ENCODE assay signal across 33 cellular contexts in the genomic region with DNA sequence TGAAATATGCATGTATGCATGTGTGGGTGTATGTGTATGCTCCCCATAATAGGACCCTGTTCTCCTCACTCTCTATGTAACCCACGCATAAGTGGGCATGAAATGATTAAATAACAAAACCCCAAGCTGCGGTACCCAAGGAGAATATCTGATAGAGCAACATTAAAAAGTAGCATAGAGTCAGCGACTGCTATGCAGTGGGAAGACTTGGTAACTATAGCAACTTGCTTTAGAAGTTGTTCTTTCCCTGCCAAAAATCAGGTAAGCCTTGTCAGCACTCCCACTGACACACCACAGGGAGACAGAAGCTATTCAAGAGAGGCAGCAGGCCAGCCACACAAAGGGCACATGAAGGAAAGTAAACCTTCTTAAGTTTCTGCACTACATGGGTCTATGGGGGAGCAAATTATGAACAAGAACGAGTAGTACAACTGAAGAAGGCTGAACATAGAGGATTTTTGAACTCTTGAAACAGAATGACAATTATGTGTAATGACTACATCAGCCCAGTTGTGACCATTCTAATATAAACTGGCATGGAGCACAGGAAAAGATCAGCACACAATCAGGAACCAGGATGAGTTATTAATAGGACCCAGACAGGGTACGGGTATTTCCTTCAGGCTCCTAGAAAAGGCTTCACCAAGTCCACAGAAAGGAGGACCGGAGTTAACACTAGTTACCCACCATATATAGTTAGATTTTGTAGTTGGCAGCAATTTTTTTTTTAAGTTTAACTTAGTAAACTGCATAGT.
DNase-seq lines count a peak whose midpoint lies in the region; ATAC-seq, FAIRE-seq and TF ChIP-seq lines count a peak whose summit lies in the region.
"Had no signal": no experiment of that assay in that cellular context is flagged by ENCODE, and none has a peak within 500 bp of the region (broad histone marks: within the 10 kb centered on the region; RNA-seq: fewer than 3 reads in every experiment).

No MANE protein-coding gene starts in this region.

- TF ChIP-seq EP300 in H1 (IDR thresholded peaks at IDR 0.05; ENCODE audit: borderline replicate concordance in 1 of 2, low read depth in 2 of 2, low read length in 2 of 2): no peak

- no peaks in the 10 kb centered on the region for H3K36me3 ChIP-seq in BLaER1 treated with 17β-estradiol and CSF1 and Interleukin-3, amounts not matched to agents 10 nM and 100 nM
- no peaks in the 10 kb centered on the region for H3K36me3 ChIP-seq in H7 (replicated peaks; ENCODE audit: control insufficient read depth, insufficient read depth, low read length)
- H3K36me3 ChIP-seq in H1 (ENCODE audit: control insufficient read depth in 2 of 4, insufficient read depth in 4 of 4, low read length in 3 of 4): no peaks in the 10 kb centered on the region
- H3K36me3 ChIP-seq in tibial artery: no peaks in the 10 kb centered on the region
- no peaks in the 10 kb centered on the region for H3K36me3 ChIP-seq in BE2C
- H3K36me3 ChIP-seq: ascending aorta, gastrocnemius medialis, neutrophil, upper lobe of left lung had no signal

- H3K4me3 Mint-ChIP-seq in osteocyte (ENCODE audit: unreplicated experiment): no peak overlapping the region
- H3K4me3 Mint-ChIP-seq: activated CD4-positive, alpha-beta T cell treated with anti-CD3 and anti-CD28 coated beads, Interleukin-2, amount 10 ng/mL, durations not matched to agents 7 days and 5 days; activated naive CD8-positive, alpha-beta T cell; activated T-helper 17 cell treated with anti-CD3 and anti-CD28 coated beads, Interleukin-2, amount 50 U/mL, for 72 hours; CD4-positive, alpha-beta memory T cell; T-helper 2 cell treated with Interferon-gamma antibody and Interleukin-4, amounts not matched to agents 5 μg/mL and 100 μg/mL, for 36 hours had no signal

- no peak overlapping the region for H3K56ac ChIP-seq in H1 (replicated peaks; ENCODE audit: insufficient read length, low read depth, low read length)

- no peak for TF ChIP-seq CTCF in H1 (IDR thresholded peaks at IDR 0.05; ENCODE audit: control extremely low read depth in 1 of 3, insufficient read depth in 1 of 3, low read depth in 1 of 3, low read length in 3 of 3)
- no peak for TF ChIP-seq CTCF in osteocyte (IDR thresholded peaks at IDR 0.05)
- no peak for TF ChIP-seq CTCF in tibial artery (IDR thresholded peaks at IDR 0.05)
- no peak for TF ChIP-seq CTCF in BE2C (IDR thresholded peaks at IDR 0.05; ENCODE audit: low read depth, low read length)

- no peak overlapping the region for H2BK5ac ChIP-seq in H1 (ENCODE audit: low read depth, low read length)

- TF ChIP-seq RAD21 in H1 (IDR thresholded peaks at IDR 0.05 in 1 of 2, conservative IDR thresholded peaks at IDR 0.05 in 1 of 2; ENCODE audit: low read depth in 2 of 2, low read length in 2 of 2): peak; percentile 15 to 19; a peak in 2 of 4 replicates

- H4K91ac ChIP-seq in H1 (replicated peaks; ENCODE audit: insufficient read length, low read length): no peak overlapping the region

- H3K23me2 ChIP-seq in H1 (ENCODE audit: low read depth, low read length): no peaks in the 10 kb centered on the region

- no peak overlapping the region for H3K4me3 ChIP-seq in BLaER1 treated with 17β-estradiol and CSF1 and Interleukin-3, amounts not matched to agents 10 nM and 100 nM
- H3K4me3 ChIP-seq in H7 (ENCODE audit: insufficient read depth, low read depth, low read length) (no peak overlapping the region), H1 (ENCODE audit: extremely low read depth in 1 of 4, insufficient read depth in 2 of 4, low read depth in 3 of 4, low read length in 4 of 4) (no peak overlapping the region), tibial artery (no peak overlapping the region), BE2C (ENCODE audit: low read depth, low read length) (no peak overlapping the region)
- H3K4me3 ChIP-seq: ascending aorta, gastrocnemius medialis, GM23248, lung, upper lobe of left lung had no signal

- H3K23ac ChIP-seq in H1 (ENCODE audit: insufficient read length): no peak overlapping the region

- H3K9ac ChIP-seq in BLaER1 treated with 17β-estradiol and CSF1 and Interleukin-3, amounts not matched to agents 10 nM and 100 nM: no peak overlapping the region
- no peak overlapping the region for H3K9ac ChIP-seq in H1 (replicated peaks in 1 of 4; ENCODE audit: extremely low read depth in 1 of 4, low read depth in 3 of 4, low read length in 3 of 4)
- H3K9ac ChIP-seq: GM23248 had no signal

- peaks cover 8 to 63% (median 55%) of the 10 kb centered on the region in 10 experiments for H3K4me1 ChIP-seq in BLaER1 treated with 17β-estradiol and CSF1 and Interleukin-3, amounts not matched to agents 10 nM and 100 nM
- H3K4me1 ChIP-seq in H1 (replicated peaks in 1 of 4; ENCODE audit: control insufficient read depth in 3 of 4, insufficient read depth in 4 of 4, low read length in 3 of 4) (peaks cover 0 to 5% (median 0%) of the 10 kb centered on the region in 4 experiments; a peak in 2 of 7 replicates), tibial artery (no peaks in the 10 kb centered on the region), BE2C (no peaks in the 10 kb centered on the region)
- H3K4me1 ChIP-seq: ascending aorta, gastrocnemius medialis, upper lobe of left lung had no signal

- H2BK15ac ChIP-seq in H1 (ENCODE audit: low read length): no peak overlapping the region

- no peaks in the 10 kb centered on the region for H4K20me1 ChIP-seq in BLaER1 treated with 17β-estradiol and CSF1 and Interleukin-3, amounts not matched to agents 10 nM and 100 nM
- peaks cover 0 to 2% of the 10 kb centered on the region in 2 experiments for H4K20me1 ChIP-seq in H1 (replicated peaks in 1 of 2; ENCODE audit: control insufficient read depth in 1 of 2, insufficient read depth in 2 of 2, low read length in 2 of 2)

- H2BK12ac ChIP-seq in H1 (ENCODE audit: low read depth, low read length): no peak overlapping the region

- 77% methylated on average over 6 of the region's 6 CpGs; no CpG with 5 or more reads in 1 of the 2 experiments for WGBS in H1 (ENCODE audit: extremely low coverage in 1 of 2, insufficient coverage in 1 of 2, insufficient read length in 1 of 2, insufficient replicate concordance in 2 of 2, low coverage in 1 of 2, low lambda C conversion rate in 2 of 2, missing lambda C conversion rate in 1 of 2), 2 experiments

- no peak overlapping the region for H4K8ac ChIP-seq in H1 (ENCODE audit: extremely low read depth, insufficient read depth, low read length)

- H3K36me3 Mint-ChIP-seq in osteocyte (ENCODE audit: unreplicated experiment): no peaks in the 10 kb centered on the region
- H3K36me3 Mint-ChIP-seq: activated naive CD8-positive, alpha-beta T cell; CD4-positive, alpha-beta memory T cell had no signal

- H3K27ac Mint-ChIP-seq in osteocyte (ENCODE audit: unreplicated experiment): no peak overlapping the region
- H3K27ac Mint-ChIP-seq: activated CD4-positive, alpha-beta T cell treated with anti-CD3 and anti-CD28 coated beads, Interleukin-2, amount 10 ng/mL, durations not matched to agents 7 days and 5 days; activated naive CD8-positive, alpha-beta T cell; activated T-helper 17 cell treated with anti-CD3 and anti-CD28 coated beads, Interleukin-2, amount 50 U/mL, for 72 hours; CD4-positive, alpha-beta memory T cell; T-helper 2 cell treated with Interferon-gamma antibody and Interleukin-4, amounts not matched to agents 5 μg/mL and 100 μg/mL, for 36 hours had no signal

- no peak overlapping the region for H2BK20ac ChIP-seq in H1 (ENCODE audit: low read length)

- no peak overlapping the region for H3K18ac ChIP-seq in H1 (ENCODE audit: extremely low read depth, low read length)

- no peak overlapping the region for H3K27ac ChIP-seq in BLaER1 treated with 17β-estradiol and CSF1 and Interleukin-3, amounts not matched to agents 10 nM and 100 nM
- H3K27ac ChIP-seq in H1 (ENCODE audit: low read depth, low read length) (no peak overlapping the region), tibial artery (no peak overlapping the region)
- H3K27ac ChIP-seq: ascending aorta, gastrocnemius medialis, GM23248, neutrophil, upper lobe of left lung, VCaP had no signal

- H3K79me1 ChIP-seq in H1 (ENCODE audit: low read depth, low read length): no peaks in the 10 kb centered on the region

- TF ChIP-seq POLR2A in H1 (IDR thresholded peaks at IDR 0.05; ENCODE audit: control extremely low read depth in 1 of 2, low read depth in 2 of 2, low read length in 2 of 2): no peak

- H3K27me3 Mint-ChIP-seq in osteocyte (ENCODE audit: unreplicated experiment): peaks cover 58% of the 10 kb centered on the region

- POLR2A ChIA-PET in H1 (lab: Charles Lee; ENCODE audit: partially characterized antibody): no interaction called here

- intact Hi-C loops in tibial artery (cut with DNase I; ENCODE audit: low total_unique reads): no loop called here

- H3K4me1 Mint-ChIP-seq in osteocyte (ENCODE audit: unreplicated experiment): no peaks in the 10 kb centered on the region
- H3K4me1 Mint-ChIP-seq: activated T-helper 17 cell treated with anti-CD3 and anti-CD28 coated beads, Interleukin-2, amount 50 U/mL, for 72 hours; CD4-positive, alpha-beta memory T cell had no signal

- H2AFZ ChIP-seq in H1 (ENCODE audit: low read length): no peak overlapping the region
- H2AFZ ChIP-seq: GM23248 had no signal

- no peak overlapping the region for H3K14ac ChIP-seq in H1 (ENCODE audit: insufficient read length)

- no peak overlapping the region for H2BK120ac ChIP-seq in H1 (replicated peaks; ENCODE audit: low read depth, low read length)

- H3K79me2 ChIP-seq in H1 (ENCODE audit: control insufficient read depth in 1 of 2, insufficient read depth in 2 of 2, low read length in 2 of 2): no peaks in the 10 kb centered on the region

- no peaks in the 10 kb centered on the region for H3K9me3 Mint-ChIP-seq in osteocyte (ENCODE audit: unreplicated experiment)
- H3K9me3 Mint-ChIP-seq: activated CD4-positive, alpha-beta T cell treated with anti-CD3 and anti-CD28 coated beads, Interleukin-2, amount 10 ng/mL, durations not matched to agents 7 days and 5 days; activated T-helper 17 cell treated with anti-CD3 and anti-CD28 coated beads, Interleukin-2, amount 50 U/mL, for 72 hours; T-helper 2 cell treated with Interferon-gamma antibody and Interleukin-4, amounts not matched to agents 5 μg/mL and 100 μg/mL, for 36 hours had no signal

- H4K5ac ChIP-seq in H1 (ENCODE audit: insufficient read length, low read depth, low read length): no peak overlapping the region

- H3K27me3 ChIP-seq in BLaER1 treated with 17β-estradiol and CSF1 and Interleukin-3, amounts not matched to agents 10 nM and 100 nM: no peaks in the 10 kb centered on the region
- H3K27me3 ChIP-seq in H7 (ENCODE audit: control insufficient read depth, insufficient read depth, low read length): no peaks in the 10 kb centered on the region
- H3K27me3 ChIP-seq in H1 (replicated peaks in 1 of 4; ENCODE audit: control insufficient read depth in 3 of 4, extremely low read depth in 1 of 4, insufficient read depth in 3 of 4, low read length in 3 of 4): no peaks in the 10 kb centered on the region; a peak in 1 of 7 replicates
- peaks cover 0 to 16% of the 10 kb centered on the region in 2 donors for H3K27me3 ChIP-seq in tibial artery
- H3K27me3 ChIP-seq in BE2C: no peaks in the 10 kb centered on the region; the same call in 1 of the 2 replicates
- H3K27me3 ChIP-seq: ascending aorta, gastrocnemius medialis, neutrophil, upper lobe of left lung had no signal

- ATAC-seq in HG03442 (IDR thresholded peaks at IDR 0.05; ENCODE audit: unreplicated experiment): no peak
- ATAC-seq: activated T-helper 17 cell treated with anti-CD3 and anti-CD28 coated beads, Interleukin-2, amount 50 U/mL, for 72 hours; esophagus mucosa; gastrocnemius medialis had no signal

- H3K4ac ChIP-seq in H1 (replicated peaks; ENCODE audit: insufficient read length, low read depth, low read length): no peak overlapping the region

- CTCF ChIA-PET in H1 (lab: Charles Lee; ENCODE audit: partially characterized antibody): interaction anchor here (0.9 to 2.7 kb wide), 3 partner anchors 11 to 29 kb away, joined by 3 to 12 read pairs (median 3); no protein-coding TSS in a partner anchor

- H3K4me2 ChIP-seq in BLaER1 treated with 17β-estradiol and CSF1 and Interleukin-3, amounts not matched to agents 10 nM and 100 nM: peak overlapping the region in 10 of 11 experiments; percentile 19 to 62 (median 52); a peak in 17 of 22 replicates
- no peak overlapping the region for H3K4me2 ChIP-seq in H1 (ENCODE audit: insufficient read depth in 1 of 2, low read depth in 2 of 2, low read length in 2 of 2)

- DNase-seq in H7: peak; percentile 35
- DNase-seq in H1 (ENCODE audit: low read depth in 1 of 2, low spot score in 2 of 2): no peak
- peak; percentile 36 for DNase-seq in left kidney (ENCODE audit: low read depth, low spot score)
- no peak for DNase-seq in osteocyte (ENCODE audit: extremely low spot score, unreplicated experiment)
- no peak for DNase-seq in tibial artery
- DNase-seq in BE2C: no peak
- DNase-seq: activated CD4-positive, alpha-beta T cell treated with anti-CD3 and anti-CD28 coated beads, Interleukin-2, amount 10 ng/mL, durations not matched to agents 7 days and 5 days; activated CD8-positive, alpha-beta memory T cell treated with anti-CD3 and anti-CD28 coated beads, Interleukin-2, amount 50 U/mL, for 4 hours; CD4-positive, alpha-beta memory T cell; DMS153; effector CD8-positive, alpha-beta T cell; gastrocnemius medialis; GDM1; GM23248; islet precursor cell; KBM-7; MM.1S; NCI-H146; NCI-H524 treated with DMSO at 0.1 percent for 48 hours; small intestine; stimulated activated CD4-positive, alpha-beta T cell treated with anti-CD3 and anti-CD28 coated beads, Interleukin-2, amount 100 ng/mL, for 24 hours; upper lobe of left lung had no signal

- H2AK5ac ChIP-seq in H1 (ENCODE audit: low read depth, low read length): no peak overlapping the region

- no peaks in the 10 kb centered on the region for H3K9me3 ChIP-seq in BLaER1 treated with 17β-estradiol and CSF1 and Interleukin-3, amounts not matched to agents 10 nM and 100 nM (replicated peaks in 1 of 11)
- H3K9me3 ChIP-seq in H1 (ENCODE audit: insufficient read depth in 2 of 2, low read depth in 1 of 2, low read length in 1 of 2) (no peaks in the 10 kb centered on the region), tibial artery (no peaks in the 10 kb centered on the region), BE2C (no peaks in the 10 kb centered on the region)
- H3K9me3 ChIP-seq: ascending aorta, gastrocnemius medialis, neutrophil, upper lobe of left lung had no signal

- peak; percentile 65 for FAIRE-seq in H1 (lab: Jason Lieb, UNC)
- FAIRE-seq: colon, small intestine had no signal

Comparison
In these comparisons a context has a peak if more than half of its experiments do, and no peak if none do; other contexts are left out.
1. H3K4me2 ChIP-seq: peak in BLaER1 treated with 17β-estradiol and CSF1 and Interleukin-3, amounts not matched to agents 10 nM and 100 nM (10 of 11); none in H1 (0 of 2).
2. DNase-seq: peak in H7 (single experiment) and left kidney (single experiment); none in H1 (0 of 2), osteocyte (single experiment), tibial artery (0 of 2) and BE2C (single experiment).